Comparison of ENCODE assay signal across 1 cellular context in genomic region chr12:132079695-132080094, GRCh38.
TF ChIP-seq lines count a peak whose summit lies in the region.

No MANE protein-coding gene starts in this region.

TF ChIP-seq in GM23338, 12 proteins besides CTCF, POLR2A, EP300 and RAD21 (continued from another document):
- TF ChIP-seq CREB1 (CRISPR knock-in tag; IDR thresholded peaks at IDR 0.05; ENCODE audit: low read depth) (no peak), ZNF331 (CRISPR knock-in tag; IDR thresholded peaks at IDR 0.05; ENCODE audit: low read depth) (no peak), STAT1 (IDR thresholded peaks at IDR 0.05; ENCODE audit: unreplicated experiment) (no peak), ZNF114 (CRISPR knock-in tag; IDR thresholded peaks at IDR 0.05) (no peak), JUNB (IDR thresholded peaks at IDR 0.05; ENCODE audit: unreplicated experiment) (no peak)
- TF ChIP-seq, protein P1, sequence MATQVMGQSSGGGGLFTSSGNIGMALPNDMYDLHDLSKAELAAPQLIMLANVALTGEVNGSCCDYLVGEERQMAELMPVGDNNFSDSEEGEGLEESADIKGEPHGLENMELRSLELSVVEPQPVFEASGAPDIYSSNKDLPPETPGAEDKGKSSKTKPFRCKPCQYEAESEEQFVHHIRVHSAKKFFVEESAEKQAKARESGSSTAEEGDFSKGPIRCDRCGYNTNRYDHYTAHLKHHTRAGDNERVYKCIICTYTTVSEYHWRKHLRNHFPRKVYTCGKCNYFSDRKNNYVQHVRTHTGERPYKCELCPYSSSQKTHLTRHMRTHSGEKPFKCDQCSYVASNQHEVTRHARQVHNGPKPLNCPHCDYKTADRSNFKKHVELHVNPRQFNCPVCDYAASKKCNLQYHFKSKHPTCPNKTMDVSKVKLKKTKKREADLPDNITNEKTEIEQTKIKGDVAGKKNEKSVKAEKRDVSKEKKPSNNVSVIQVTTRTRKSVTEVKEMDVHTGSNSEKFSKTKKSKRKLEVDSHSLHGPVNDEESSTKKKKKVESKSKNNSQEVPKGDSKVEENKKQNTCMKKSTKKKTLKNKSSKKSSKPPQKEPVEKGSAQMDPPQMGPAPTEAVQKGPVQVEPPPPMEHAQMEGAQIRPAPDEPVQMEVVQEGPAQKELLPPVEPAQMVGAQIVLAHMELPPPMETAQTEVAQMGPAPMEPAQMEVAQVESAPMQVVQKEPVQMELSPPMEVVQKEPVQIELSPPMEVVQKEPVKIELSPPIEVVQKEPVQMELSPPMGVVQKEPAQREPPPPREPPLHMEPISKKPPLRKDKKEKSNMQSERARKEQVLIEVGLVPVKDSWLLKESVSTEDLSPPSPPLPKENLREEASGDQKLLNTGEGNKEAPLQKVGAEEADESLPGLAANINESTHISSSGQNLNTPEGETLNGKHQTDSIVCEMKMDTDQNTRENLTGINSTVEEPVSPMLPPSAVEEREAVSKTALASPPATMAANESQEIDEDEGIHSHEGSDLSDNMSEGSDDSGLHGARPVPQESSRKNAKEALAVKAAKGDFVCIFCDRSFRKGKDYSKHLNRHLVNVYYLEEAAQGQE (IDR thresholded peaks at IDR 0.05; ENCODE audit: unreplicated experiment) = no peak
